In the genomic region with DNA sequence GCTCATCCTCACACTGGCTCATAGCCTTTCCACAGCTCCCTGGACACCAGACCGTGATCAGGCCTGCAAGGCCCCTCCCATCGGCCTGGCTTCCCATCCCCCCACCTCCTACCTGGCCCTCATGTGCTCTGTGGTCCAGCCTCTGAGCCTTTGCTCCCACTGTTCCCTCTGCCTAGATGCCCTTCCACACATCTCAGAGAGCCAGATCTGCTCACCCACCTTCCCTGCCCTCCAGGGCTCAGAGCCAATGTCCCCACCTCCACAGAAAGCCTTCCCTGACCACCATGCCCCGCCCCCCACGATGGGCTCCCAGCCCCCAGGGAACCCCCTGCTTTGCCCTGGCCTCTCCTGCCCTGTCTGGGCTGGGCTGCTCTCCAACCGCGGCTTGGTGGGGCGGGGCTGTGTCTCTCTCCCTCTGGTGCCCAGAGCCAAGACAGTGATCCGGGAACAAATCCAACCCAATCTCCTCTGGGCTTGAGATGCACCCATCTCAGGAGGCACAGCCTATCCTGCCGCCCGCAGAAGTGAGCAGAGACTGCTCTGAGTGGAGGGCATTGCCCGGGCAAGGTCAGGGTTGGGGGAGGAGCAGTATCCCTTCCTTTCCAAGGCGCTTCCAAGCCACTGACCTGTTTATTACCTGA, we compare ENCODE assay signal across 8 cellular contexts. TPM values are rescaled to one million over a fixed set of nuclear protein-coding genes. Genes with fewer than 3 reads are reported as not detected.
A peak's percentile ranks its signal among the peaks of the same experiment; 100 is the strongest.
DNase-seq lines count a peak whose midpoint lies in the region; ATAC-seq and TF ChIP-seq lines count a peak whose summit lies in the region.

No MANE protein-coding gene starts in this region.

- H3K79me2 ChIP-seq in PC-3 (ENCODE audit: low read length), result peaks cover 23% of the 10 kb centered on the region

- ATAC-seq in PC-3 (peak; percentile 31), HG03280 (IDR thresholded peaks at IDR 0.05; ENCODE audit: unreplicated experiment) (no peak), GM21515 (IDR thresholded peaks at IDR 0.05; ENCODE audit: unreplicated experiment) (no peak)

- H3K27me3 Mint-ChIP-seq in CD8-positive, alpha-beta memory T cell, result peaks cover 0 to 3% of the 10 kb centered on the region in 2 donors
- peaks cover 19% of the 10 kb centered on the region for H3K27me3 Mint-ChIP-seq in endodermal cell (ENCODE audit: insufficient read depth)

- POLR2A ChIA-PET in CD8-positive, alpha-beta memory T cell (lab: Charles Lee), result no interaction called here
- POLR2A ChIA-PET in PC-3 (lab: Charles Lee; ENCODE audit: unreplicated experiment), result no interaction called here

- H3K4me1 Mint-ChIP-seq in CD8-positive, alpha-beta memory T cell, result peaks cover 42 to 70% (median 47%) of the 10 kb centered on the region in 3 donors
- peaks cover 15% of the 10 kb centered on the region for H3K4me1 Mint-ChIP-seq in endodermal cell

- no peaks in the 10 kb centered on the region for H3K9me2 ChIP-seq in PC-3 (replicated peaks; ENCODE audit: low read length)

- CTCF ChIA-PET in CD8-positive, alpha-beta memory T cell (lab: Charles Lee), result interaction anchor here (1.2 to 2.2 kb wide), 2 partner anchors 23 to 24 kb away, joined by 5 to 13 read pairs; no protein-coding TSS in a partner anchor
- CTCF ChIA-PET in PC-3 (lab: Charles Lee), result no interaction called here

- H3K36me3 ChIP-seq in CD8-positive, alpha-beta memory T cell (ENCODE audit: insufficient read depth, low read length), result no peaks in the 10 kb centered on the region
- H3K36me3 ChIP-seq in PC-3 (ENCODE audit: low read depth, low read length), result no peaks in the 10 kb centered on the region
- H3K36me3 ChIP-seq in endodermal cell (ENCODE audit: control insufficient read depth, insufficient read depth, low read length), result no peaks in the 10 kb centered on the region
- H3K36me3 ChIP-seq in muscle layer of colon (ENCODE audit: insufficient read depth, low read length), result no peaks in the 10 kb centered on the region

- TF ChIP-seq CTCF in PC-3 (conservative IDR thresholded peaks at IDR 0.05; ENCODE audit: low read depth, low read length) (no peak), endodermal cell (conservative IDR thresholded peaks at IDR 0.05) (no peak)

- H3K9ac ChIP-seq in PC-3 (ENCODE audit: low read length) (no peak overlapping the region), endodermal cell (ENCODE audit: extremely low read depth, low read length, poor library complexity, severe bottlenecking) (peak overlapping the region; percentile 83), muscle layer of colon (ENCODE audit: low read length) (peak overlapping the region; percentile 98)

- H2AFZ ChIP-seq in PC-3 (ENCODE audit: low read length), result peak overlapping the region; percentile 93; the same call in 1 of the 2 replicates

- H3K4me2 ChIP-seq in PC-3 (ENCODE audit: low read length), result peak overlapping the region; percentile 98

- peak overlapping the region; percentile 82 to 97 (median 89) for H3K4me3 Mint-ChIP-seq in CD8-positive, alpha-beta memory T cell
- H3K4me3 Mint-ChIP-seq in endodermal cell, result peak overlapping the region; percentile 72

- no peak overlapping the region for H3K27ac ChIP-seq in CD8-positive, alpha-beta memory T cell (ENCODE audit: low read depth, low read length)
- no peak overlapping the region for H3K27ac ChIP-seq in PC-3 (ENCODE audit: low read length)
- no peak overlapping the region for H3K27ac ChIP-seq in endodermal cell (ENCODE audit: low read depth, low read length)
- peak overlapping the region; percentile 100 for H3K27ac ChIP-seq in muscle layer of colon (ENCODE audit: low read depth, low read length)

- H3K27me3 ChIP-seq in CD8-positive, alpha-beta memory T cell (ENCODE audit: insufficient read depth, low read length, poor library complexity, severe bottlenecking), result no peaks in the 10 kb centered on the region
- H3K27me3 ChIP-seq in PC-3 (ENCODE audit: low read length) (no peaks in the 10 kb centered on the region), endodermal cell (ENCODE audit: control insufficient read depth, insufficient read depth, low read length, poor library complexity, severe bottlenecking) (peaks cover 10% of the 10 kb centered on the region), muscle layer of colon (ENCODE audit: control insufficient read depth in 1 of 2, insufficient read depth in 2 of 2, low read length in 2 of 2) (no peaks in the 10 kb centered on the region)

- intact Hi-C loops in PC-3 (cut with micrococcal nuclease), result no loop called here

- DNase-seq in CD8-positive, alpha-beta memory T cell, result no peak
- peak; percentile 23 for DNase-seq in PC-3
- peak; percentile 57 for DNase-seq in endodermal cell
- no peak for DNase-seq in NAMALWA (ENCODE audit: low spot score)
- no peak for DNase-seq in NCI-H2227 (lab: John Stamatoyannopoulos, UW; ENCODE audit: unreplicated experiment)

- H4K20me1 ChIP-seq in PC-3 (ENCODE audit: low read length), result no peaks in the 10 kb centered on the region

- BruUV-seq in PC-3 (replicated peaks; lab: Mats Ljungman, UMichigan), result no TSS peak

- 70 to 79% methylated on average over 10 to 12 of the region's 12 CpGs for WGBS in endodermal cell (ENCODE audit: insufficient coverage in 1 of 2, insufficient read length in 1 of 2), 2 experiments

- H3K9me3 ChIP-seq in CD8-positive, alpha-beta memory T cell (ENCODE audit: low read length), result no peaks in the 10 kb centered on the region
- no peaks in the 10 kb centered on the region for H3K9me3 ChIP-seq in PC-3 (ENCODE audit: low read length)
- H3K9me3 ChIP-seq in endodermal cell (ENCODE audit: control insufficient read depth, low read length), result no peaks in the 10 kb centered on the region
- no peaks in the 10 kb centered on the region for H3K9me3 ChIP-seq in muscle layer of colon (ENCODE audit: low read length)

- peak overlapping the region; percentile 80 for H3K4me3 ChIP-seq in CD8-positive, alpha-beta memory T cell (ENCODE audit: low read length)
- peak overlapping the region; percentile 88 for H3K4me3 ChIP-seq in PC-3 (ENCODE audit: low read length)
- peak overlapping the region; percentile 82 for H3K4me3 ChIP-seq in endodermal cell (ENCODE audit: low read length)
- H3K4me3 ChIP-seq in muscle layer of colon (ENCODE audit: low read depth in 1 of 2, low read length in 2 of 2), result peak overlapping the region; percentile 17 to 88

- H3F3A ChIP-seq in PC-3 (ENCODE audit: low read length, unreplicated experiment), result no peaks in the 10 kb centered on the region

- H3K27ac Mint-ChIP-seq in CD8-positive, alpha-beta memory T cell, result peak overlapping the region; percentile 87 to 97 (median 94)
- peak overlapping the region; percentile 48 for H3K27ac Mint-ChIP-seq in endodermal cell

- peaks cover 0 to 12% (median 0%) of the 10 kb centered on the region in 3 donors for H3K36me3 Mint-ChIP-seq in CD8-positive, alpha-beta memory T cell
- no peaks in the 10 kb centered on the region for H3K36me3 Mint-ChIP-seq in endodermal cell (ENCODE audit: low read depth)

- H3K4me1 ChIP-seq in CD8-positive, alpha-beta memory T cell (ENCODE audit: insufficient read depth, low read length), result peaks cover 60% of the 10 kb centered on the region
- H3K4me1 ChIP-seq in PC-3 (ENCODE audit: insufficient read depth, low read length) (peaks cover 19% of the 10 kb centered on the region), endodermal cell (ENCODE audit: control insufficient read depth, insufficient read depth, low read length) (peaks cover 8% of the 10 kb centered on the region), muscle layer of colon (ENCODE audit: insufficient read depth, low read length) (peaks cover 73% of the 10 kb centered on the region)

- H3K9me3 Mint-ChIP-seq in CD8-positive, alpha-beta memory T cell, result no peaks in the 10 kb centered on the region
- no peaks in the 10 kb centered on the region for H3K9me3 Mint-ChIP-seq in endodermal cell

RNA-seq across cellular contexts. Expression of gene NINJ1, which starts 1.6 kb away (rescaled TPM):
- total RNA-seq in CD8-positive, alpha-beta memory T cell, result 10 to 100 TPM; 59.9 to 62.9 TPM
- 103 TPM for polyA plus RNA-seq in CD8-positive, alpha-beta memory T cell
- total RNA-seq in PC-3 (2014; rRNA removed) (28.8 and 30.5 TPM in 2 replicates), endodermal cell (10 to 100 TPM; 24.2 to 32.0 TPM)
- polyA plus RNA-seq in endodermal cell (2013, experiment 1 of 2), result 29.8 TPM
- polyA plus RNA-seq in endodermal cell (2013, experiment 2 of 2), result 28.4 TPM

RNA-seq across cellular contexts. Expression of gene CARD19, which starts 36.4 kb away (rescaled TPM):
- total RNA-seq in CD8-positive, alpha-beta memory T cell, result 10 to 100 TPM; 43.2 to 43.6 TPM
- 66.4 TPM for polyA plus RNA-seq in CD8-positive, alpha-beta memory T cell
- 68.6 and 86.0 TPM in 2 replicates for total RNA-seq in PC-3 (2014; rRNA removed)
- total RNA-seq in endodermal cell, result 10 to 100 TPM; 16.4 to 21.9 TPM
- polyA plus RNA-seq in endodermal cell (2013, experiment 1 of 2), result 32.1 TPM
- 29.8 TPM for polyA plus RNA-seq in endodermal cell (2013, experiment 2 of 2)

RNA-seq across cellular contexts. Expression of gene WNK2, which starts 51.5 kb away (rescaled TPM):
- total RNA-seq in CD8-positive, alpha-beta memory T cell, result under 1 TPM; 0.20 to 0.55 TPM
- polyA plus RNA-seq in CD8-positive, alpha-beta memory T cell, result not detected
- 11.7 and 15.5 TPM in 2 replicates for total RNA-seq in PC-3 (2014; rRNA removed)
- total RNA-seq in endodermal cell, result 10 to 100 TPM; 46.1 to 48.8 TPM
- polyA plus RNA-seq in endodermal cell (2013, experiment 1 of 2), result 34.8 TPM
- 29.3 TPM for polyA plus RNA-seq in endodermal cell (2013, experiment 2 of 2)

Comparison
In these comparisons a context has a peak if more than half of its experiments do, and no peak if none do; other contexts are left out.
1. DNase-seq: peak in PC-3 (single experiment) and endodermal cell (single experiment); none in CD8-positive, alpha-beta memory T cell (0 of 5), NAMALWA (single experiment) and NCI-H2227 (single experiment).
2. Peak in every context shown above with its lines, with median percentiles within 50 percentile points of each other: H3K4me3 ChIP-seq.